1 cellular context compared by ENCODE assay signal in genomic region chr1:161766102-161766981, GRCh38.
TF ChIP-seq lines count a peak whose summit lies in the region.

Gene ATF6 (plus strand): TSS chr1:161766320. CDS start chr1:161766361, 41 bp downstream.

TF ChIP-seq in HepG2, 621 proteins besides CTCF, POLR2A, EP300 and RAD21 (continued from another document):
- TF ChIP-seq UBTF (CRISPR knock-in tag; IDR thresholded peaks at IDR 0.05) (peak; percentile 48; the same call in 1 of the 2 replicates), ZNF572 (CRISPR knock-in tag; IDR thresholded peaks at IDR 0.05) (no peak), ZNF329 (CRISPR knock-in tag; IDR thresholded peaks at IDR 0.05; ENCODE audit: low read depth) (no peak), TP53 (CRISPR knock-in tag; conservative IDR thresholded peaks at IDR 0.05) (no peak), NR2F6 (IDR thresholded peaks at IDR 0.05) (peak; percentile 51), NR2F6 (CRISPR knock-in tag; IDR thresholded peaks at IDR 0.05) (peak; percentile 26; the same call in 1 of the 2 replicates), ZNF503 (CRISPR knock-in tag; IDR thresholded peaks at IDR 0.05) (peak; percentile 45; the same call in 1 of the 2 replicates), ZSCAN30 (CRISPR knock-in tag; IDR thresholded peaks at IDR 0.05) (no peak), ZC3H13 (CRISPR knock-in tag; IDR thresholded peaks at IDR 0.05) (no peak; the same call in 1 of the 2 replicates), ZBTB26 (CRISPR knock-in tag; IDR thresholded peaks at IDR 0.05; ENCODE audit: borderline replicate concordance) (peak; percentile 43; the same call in 1 of the 2 replicates), PRDM15 (CRISPR knock-in tag; IDR thresholded peaks at IDR 0.05) (no peak), ZNF615 (CRISPR knock-in tag; IDR thresholded peaks at IDR 0.05; ENCODE audit: borderline replicate concordance) (no peak), ZNF350 (CRISPR knock-in tag; IDR thresholded peaks at IDR 0.05; ENCODE audit: borderline replicate concordance, low read depth) (peak; percentile 78; the same call in 1 of the 2 replicates), ATF3 (CRISPR knock-in tag; IDR thresholded peaks at IDR 0.05) (no peak), ATF2 (CRISPR knock-in tag; IDR thresholded peaks at IDR 0.05) (peak; percentile 66), ATF7-NPFF (CRISPR knock-in tag; IDR thresholded peaks at IDR 0.05; ENCODE audit: low read depth) (no peak), ZNF629 (CRISPR knock-in tag; conservative IDR thresholded peaks at IDR 0.05) (no peak), KDM5A (IDR thresholded peaks at IDR 0.05; ENCODE audit: borderline replicate concordance, low read length) (peak; percentile 98), HOXA9 (CRISPR knock-in tag; IDR thresholded peaks at IDR 0.05; ENCODE audit: borderline replicate concordance) (no peak), TSC22D2 (CRISPR knock-in tag; IDR thresholded peaks at IDR 0.05; ENCODE audit: borderline replicate concordance) (0 out of 2 replicates have a peak, but pooled peaks have one; percentile 52), CREBL2 (CRISPR knock-in tag; IDR thresholded peaks at IDR 0.05; ENCODE audit: borderline replicate concordance) (no peak), GABPB1 (CRISPR knock-in tag; IDR thresholded peaks at IDR 0.05) (peak; percentile 82), TBX2 (CRISPR knock-in tag; IDR thresholded peaks at IDR 0.05; ENCODE audit: borderline replicate concordance) (peak; percentile 71)
